In genomic region chr7:111074071-111074771, GRCh38 we compare ENCODE assay signal across 13 cellular contexts. TPM values are rescaled to one million over a fixed set of nuclear protein-coding genes. Genes with fewer than 3 reads are reported as not detected.
DNase-seq lines count a peak whose midpoint lies in the region; ATAC-seq, FAIRE-seq and TF ChIP-seq lines count a peak whose summit lies in the region.
"Had no signal": no experiment of that assay in that cellular context is flagged by ENCODE, and none has a peak within 500 bp of the region (broad histone marks: within the 10 kb centered on the region; RNA-seq: fewer than 3 reads in every experiment).

No MANE protein-coding gene starts in this region.

- no peak for FAIRE-seq in small intestine (lab: Jason Lieb, UNC)

- DNase-seq in activated naive CD4-positive, alpha-beta T cell treated with anti-CD3 and anti-CD28 coated beads for 36 hours: no peak
- DNase-seq in activated naive CD4-positive, alpha-beta T cell treated with Interleukin-2 at 50 U/mL for 16 hours: no peak
- DNase-seq in activated CD8-positive, alpha-beta T cell treated with anti-CD3 and anti-CD28 coated beads for 36 hours: no peak
- DNase-seq in small intestine: peak; percentile 11
- DNase-seq in mucosa of descending colon: no peak
- DNase-seq in NCI-H748 treated with DMSO at 0.1 percent for 48 hours (lab: John Stamatoyannopoulos, UW): no peak
- no peak for DNase-seq in globus pallidus (ENCODE audit: low spot score)
- DNase-seq: body of pancreas, MG63, NCI-H446 treated with DMSO at 0.1 percent for 48 hours, right cardiac atrium had no signal

- intact Hi-C loops in activated naive CD4-positive, alpha-beta T cell treated with anti-CD3 and anti-CD28 coated beads for 36 hours (cut with micrococcal nuclease): loop anchor here (1.0 to 2.0 kb wide), 3 partner anchors 9 to 45 kb away; no protein-coding TSS in a partner anchor
- intact Hi-C loops in activated CD8-positive, alpha-beta T cell treated with anti-CD3 and anti-CD28 coated beads for 36 hours (cut with micrococcal nuclease): no loop called here
- intact Hi-C loops in mucosa of descending colon (cut with DNase I, micrococcal nuclease): no loop called here

- 53 to 74% (median 68%) methylated on average over 3 of the region's 3 CpGs for WGBS in small intestine, 3 donors

- no peaks in the 10 kb centered on the region for H3K27me3 ChIP-seq in small intestine (ENCODE audit: control insufficient read depth in 2 of 2, insufficient read depth in 2 of 2, low read length in 2 of 2)
- H3K27me3 ChIP-seq: body of pancreas, MG63 had no signal

- POLR2A ChIA-PET in activated CD8-positive, alpha-beta T cell treated with anti-CD3 and anti-CD28 coated beads for 36 hours (lab: Charles Lee): interaction anchor here (1.5 kb wide), 1 partner anchor 9 kb away, joined by 5 read pairs; no protein-coding TSS in a partner anchor

- peak; percentile 52 for ATAC-seq in HG03159 (IDR thresholded peaks at IDR 0.05; ENCODE audit: unreplicated experiment)
- ATAC-seq in activated CD8-positive, alpha-beta T cell treated with anti-CD3 and anti-CD28 coated beads for 36 hours: peak; percentile 41
- no peak for ATAC-seq in mucosa of descending colon
- ATAC-seq: body of pancreas, right cardiac atrium had no signal

- H3K36me3 ChIP-seq in small intestine (ENCODE audit: control insufficient read depth in 2 of 2, insufficient read depth in 2 of 2, low read length in 2 of 2) (no peaks in the 10 kb centered on the region), mucosa of descending colon (ENCODE audit: low read depth) (no peaks in the 10 kb centered on the region)
- H3K36me3 ChIP-seq: MG63 had no signal

- no peak overlapping the region for H3K27ac ChIP-seq in small intestine (ENCODE audit: low read depth in 1 of 2, low read length in 1 of 2)
- H3K27ac ChIP-seq: body of pancreas had no signal

- no peaks in the 10 kb centered on the region for H3K36me3 Mint-ChIP-seq in activated naive CD4-positive, alpha-beta T cell treated with anti-CD3 and anti-CD28 coated beads for 36 hours (ENCODE audit: low read depth)
- H3K36me3 Mint-ChIP-seq in activated CD8-positive, alpha-beta T cell treated with anti-CD3 and anti-CD28 coated beads for 36 hours (ENCODE audit: low read depth): peaks cover 9% of the 10 kb centered on the region
- H3K36me3 Mint-ChIP-seq: type B pancreatic cell had no signal

- no peak for TF ChIP-seq CTCF in activated CD8-positive, alpha-beta T cell treated with anti-CD3 and anti-CD28 coated beads for 36 hours (IDR thresholded peaks at IDR 0.05)
- TF ChIP-seq CTCF in mucosa of descending colon (IDR thresholded peaks at IDR 0.05): no peak

- H3K27me3 Mint-ChIP-seq in activated naive CD4-positive, alpha-beta T cell treated with anti-CD3 and anti-CD28 coated beads for 36 hours (ENCODE audit: low read depth): no peaks in the 10 kb centered on the region
- no peaks in the 10 kb centered on the region for H3K27me3 Mint-ChIP-seq in activated CD8-positive, alpha-beta T cell treated with anti-CD3 and anti-CD28 coated beads for 36 hours
- H3K27me3 Mint-ChIP-seq: type B pancreatic cell had no signal

- H3K4me1 Mint-ChIP-seq in activated naive CD4-positive, alpha-beta T cell treated with anti-CD3 and anti-CD28 coated beads for 36 hours (ENCODE audit: low read depth): peaks cover 65% of the 10 kb centered on the region
- peaks cover 73% of the 10 kb centered on the region for H3K4me1 Mint-ChIP-seq in activated CD8-positive, alpha-beta T cell treated with anti-CD3 and anti-CD28 coated beads for 36 hours (ENCODE audit: low read depth)

- CTCF ChIA-PET in activated naive CD4-positive, alpha-beta T cell treated with anti-CD3 and anti-CD28 coated beads for 36 hours (lab: Charles Lee): interaction anchor here (1.3 kb wide), 1 partner anchor 9 kb away, joined by 4 read pairs; no protein-coding TSS in a partner anchor
- CTCF ChIA-PET in activated CD8-positive, alpha-beta T cell treated with anti-CD3 and anti-CD28 coated beads for 36 hours (lab: Charles Lee): interaction anchor here (0.9 kb wide), 1 partner anchor 17 kb away, joined by 3 read pairs; the partner anchor contains the start of gene LRRN3

- H3K9me3 ChIP-seq in small intestine (ENCODE audit: control insufficient read depth, low read depth) (no peaks in the 10 kb centered on the region), mucosa of descending colon (no peaks in the 10 kb centered on the region)
- H3K9me3 ChIP-seq: body of pancreas, MG63 had no signal

- H3K4me3 Mint-ChIP-seq in activated naive CD4-positive, alpha-beta T cell treated with anti-CD3 and anti-CD28 coated beads for 36 hours: no peak overlapping the region
- H3K4me3 Mint-ChIP-seq in activated CD8-positive, alpha-beta T cell treated with anti-CD3 and anti-CD28 coated beads for 36 hours: peak overlapping the region; percentile 38
- H3K4me3 Mint-ChIP-seq: type B pancreatic cell had no signal

- no peaks in the 10 kb centered on the region for H3K9me3 Mint-ChIP-seq in activated naive CD4-positive, alpha-beta T cell treated with anti-CD3 and anti-CD28 coated beads for 36 hours
- peaks cover 1% of the 10 kb centered on the region for H3K9me3 Mint-ChIP-seq in activated CD8-positive, alpha-beta T cell treated with anti-CD3 and anti-CD28 coated beads for 36 hours
- H3K9me3 Mint-ChIP-seq: type B pancreatic cell had no signal

- H3K4me3 ChIP-seq in small intestine (ENCODE audit: low read depth in 1 of 2, low read length in 2 of 2) (no peak overlapping the region), mucosa of descending colon (no peak overlapping the region)
- H3K4me3 ChIP-seq: body of pancreas, MG63 had no signal

- H3K4me1 ChIP-seq in small intestine (ENCODE audit: control insufficient read depth in 2 of 2, insufficient read depth in 1 of 2, low read depth in 1 of 2, low read length in 1 of 2): no peaks in the 10 kb centered on the region
- no peaks in the 10 kb centered on the region for H3K4me1 ChIP-seq in mucosa of descending colon (ENCODE audit: low read depth)
- H3K4me1 ChIP-seq: body of pancreas had no signal

- H3K27ac Mint-ChIP-seq in activated naive CD4-positive, alpha-beta T cell treated with anti-CD3 and anti-CD28 coated beads for 36 hours: peak overlapping the region; percentile 26
- H3K27ac Mint-ChIP-seq in activated CD8-positive, alpha-beta T cell treated with anti-CD3 and anti-CD28 coated beads for 36 hours: peak overlapping the region; percentile 85
- H3K27ac Mint-ChIP-seq: type B pancreatic cell had no signal

RNA-seq across cellular contexts. Expression of gene LRRN3, which starts 16.7 kb away (rescaled TPM):
- 1 to 10 TPM; 5.4 to 5.8 TPM for total RNA-seq in activated naive CD4-positive, alpha-beta T cell treated with anti-CD3 and anti-CD28 coated beads for 36 hours
- 10 to 100 TPM; 32.5 to 34.8 TPM for total RNA-seq in activated CD8-positive, alpha-beta T cell treated with anti-CD3 and anti-CD28 coated beads for 36 hours
- under 1 TPM in 2 of 3 donors, not detected in 1; 0.27 to 0.72 TPM for polyA plus RNA-seq in small intestine
- under 1 TPM; 0.29 to 0.80 (median 0.73) TPM for total RNA-seq in mucosa of descending colon

Comparison
In these comparisons a context has a peak if more than half of its experiments do, and no peak if none do; other contexts are left out.
1. RNA of gene LRRN3, which starts 16.7 kb away (total RNA-seq): 32.5 to 34.8 TPM in activated CD8-positive, alpha-beta T cell treated with anti-CD3 and anti-CD28 coated beads for 36 hours; 5.4 to 5.8 TPM in activated naive CD4-positive, alpha-beta T cell treated with anti-CD3 and anti-CD28 coated beads for 36 hours and 0.29 to 0.80 TPM in mucosa of descending colon; every median in the first group is over 4 times any median in the second.